ENCODE assay signal across 6 cellular contexts in genomic region chr14:24243336-24243836, GRCh38. TPM values are rescaled to one million over a fixed set of nuclear protein-coding genes. Genes with fewer than 3 reads are reported as not detected.
A peak's percentile ranks its signal among the peaks of the same experiment; 100 is the strongest.
DNase-seq lines count a peak whose midpoint lies in the region; TF ChIP-seq lines count a peak whose summit lies in the region.

No MANE protein-coding gene starts in this region.

- peaks cover 20% of the 10 kb centered on the region for H4K20me1 ChIP-seq in Loucy (ENCODE audit: insufficient read depth, low read length, poor library complexity, severe bottlenecking)

- H3K36me3 ChIP-seq in A673 (ENCODE audit: insufficient read depth, low read length, poor library complexity, severe bottlenecking), result peaks cover 25% of the 10 kb centered on the region
- H3K36me3 ChIP-seq in Loucy (ENCODE audit: insufficient read depth, low read length), result peaks cover 23% of the 10 kb centered on the region; the same call in 1 of the 2 replicates
- H3K36me3 ChIP-seq in neutrophil, result peaks cover 29% of the 10 kb centered on the region

- H3K27me3 ChIP-seq in A673 (replicated peaks; ENCODE audit: insufficient read depth, low read depth, low read length, poor library complexity), result no peaks in the 10 kb centered on the region
- no peaks in the 10 kb centered on the region for H3K27me3 ChIP-seq in Loucy (ENCODE audit: insufficient read depth, low read length, poor library complexity, severe bottlenecking)
- H3K27me3 ChIP-seq in neutrophil, result no peaks in the 10 kb centered on the region

- TF ChIP-seq CTCF in A673 (conservative IDR thresholded peaks at IDR 0.05; ENCODE audit: low read depth, low read length) (no peak), Loucy (conservative IDR thresholded peaks at IDR 0.05; ENCODE audit: low read length) (no peak), neutrophil (IDR thresholded peaks at IDR 0.05) (no peak)

- peaks cover 10% of the 10 kb centered on the region for H3K4me1 ChIP-seq in A673 (ENCODE audit: insufficient read depth, low read length, poor library complexity, severe bottlenecking)
- H3K4me1 ChIP-seq in Loucy (ENCODE audit: insufficient read depth, low read length, poor library complexity, severe bottlenecking), result peaks cover 36% of the 10 kb centered on the region
- H3K4me1 ChIP-seq in neutrophil (ENCODE audit: control insufficient read depth in 1 of 2, insufficient read depth in 1 of 2, low read depth in 1 of 2, low read length in 1 of 2), result peaks cover 44 to 50% of the 10 kb centered on the region in 2 experiments

- POLR2A ChIA-PET in A673 (lab: Charles Lee; ENCODE audit: low non-redundant PET), result no interaction called here

- peak overlapping the region; percentile 95 for H3K27ac ChIP-seq in A673 (ENCODE audit: low read depth, low read length, poor library complexity, severe bottlenecking)
- H3K27ac ChIP-seq in caudate nucleus (ENCODE audit: low read depth, low read length), result peak overlapping the region; percentile 99
- peak overlapping the region; percentile 100 for H3K27ac ChIP-seq in neutrophil

- 0 out of 2 replicates have a peak, but pooled peaks cover 3% of the 10 kb centered on the region for H3F3A ChIP-seq in Loucy (ENCODE audit: low read depth)

- peak overlapping the region; percentile 86 for H3K9ac ChIP-seq in Loucy (ENCODE audit: low read depth, low read length, poor library complexity, severe bottlenecking)

- CTCF ChIA-PET in A673 (lab: Charles Lee), result interaction anchor here (1.5 to 2.4 kb wide), 6 partner anchors 54 to 194 kb away, joined by 6 to 36 read pairs (median 12); partner anchors contain the start of genes CIDEB, DHRS1 and NOP9

- H3K9me2 ChIP-seq in Loucy (replicated peaks; ENCODE audit: low read depth, low read length), result no peaks in the 10 kb centered on the region

- peak overlapping the region; percentile 97 for H3K4me2 ChIP-seq in Loucy (ENCODE audit: low read depth, low read length, poor library complexity, severe bottlenecking)

- H3K4me3 ChIP-seq in A673 (ENCODE audit: low read depth, low read length, poor library complexity, severe bottlenecking), result peak overlapping the region; percentile 57
- H3K4me3 ChIP-seq in Loucy (ENCODE audit: low read length, poor library complexity, severe bottlenecking), result peak overlapping the region; percentile 89
- H3K4me3 ChIP-seq in neutrophil (ENCODE audit: low read depth in 1 of 2, low read length in 1 of 2), result peak overlapping the region; percentile 71 to 81

- DNase-seq in A673 (ENCODE audit: low spot score) (no peak), caudate nucleus (lab: John Stamatoyannopoulos, UW) (peak in 2 of 61 donors; percentile 24 to 35), NCI-H2081 (lab: John Stamatoyannopoulos, UW) (no peak), foreskin melanocyte (no peak)

- peaks cover 32% of the 10 kb centered on the region for H3K79me2 ChIP-seq in Loucy (ENCODE audit: insufficient read depth, low read length)

- no TSS peak for BruUV-seq in A673 (replicated peaks; lab: Mats Ljungman, UMichigan)

- peak overlapping the region; percentile 82; the same call in 1 of the 2 replicates for H2AFZ ChIP-seq in Loucy (ENCODE audit: low read length)

- intact Hi-C loops in A673 (cut with micrococcal nuclease; ENCODE audit: unreplicated experiment), result loop anchor here (1.0 to 2.0 kb wide), 3 partner anchors 27 to 187 kb away; partner anchors contain the start of gene RABGGTA

- H3K9me3 ChIP-seq in A673 (ENCODE audit: low read depth, low read length, poor library complexity, severe bottlenecking), result no peaks in the 10 kb centered on the region
- no peaks in the 10 kb centered on the region for H3K9me3 ChIP-seq in Loucy (ENCODE audit: insufficient read depth, low read depth, low read length)
- H3K9me3 ChIP-seq in neutrophil, result no peaks in the 10 kb centered on the region

RNA-seq across cellular contexts. Expression of gene TINF2, which starts 1.0 kb away (rescaled TPM):
- 46.1 and 47.0 TPM in 2 replicates for total RNA-seq in A673 (2021)

RNA-seq across cellular contexts. Expression of gene GMPR2, which starts 10.7 kb away (rescaled TPM):
- total RNA-seq in A673 (2021), result 82.7 and 85.8 TPM in 2 replicates

RNA-seq across cellular contexts. Expression of gene NEDD8, which starts 11.2 kb away (rescaled TPM):
- total RNA-seq in A673 (2021), result 257 and 266 TPM in 2 replicates

RNA-seq across cellular contexts. Expression of gene TGM1, which starts 19.6 kb away (rescaled TPM):
- total RNA-seq in A673 (2021), result 1.5 and 3.5 TPM in 2 replicates

RNA-seq across cellular contexts. Expression of gene MDP1, which starts 27.5 kb away (rescaled TPM):
- 21.3 and 22.4 TPM in 2 replicates for total RNA-seq in A673 (2021)
